1 cellular context compared by ENCODE assay signal in genomic region chr3:27714101-27714526, GRCh38.
TF ChIP-seq lines count a peak whose summit lies in the region.

No MANE protein-coding gene starts in this region.

TF ChIP-seq in SK-N-SH, 30 proteins besides CTCF, POLR2A, EP300 and RAD21 (continued from another document):
- TF ChIP-seq EZH2phosphoT487 (IDR thresholded peaks at IDR 0.05; ENCODE audit: borderline replicate concordance, low read depth), result 0 out of 2 replicates have a peak, but pooled peaks have one; percentile 46
- no peak for TF ChIP-seq GATA2 (CRISPR knock-in tag; IDR thresholded peaks at IDR 0.05)
- TF ChIP-seq FOXM1 (IDR thresholded peaks at IDR 0.05; ENCODE audit: low read depth), result no peak
- no peak for TF ChIP-seq GABPA (IDR thresholded peaks at IDR 0.05; ENCODE audit: low read depth)
